Comparison of ENCODE assay signal across 19 cellular contexts in genomic region chr12:124297389-124297788, GRCh38. TPM values are rescaled to one million over a fixed set of nuclear protein-coding genes. Genes with fewer than 3 reads are reported as not detected.
DNase-seq lines count a peak whose midpoint lies in the region; ATAC-seq, FAIRE-seq and TF ChIP-seq lines count a peak whose summit lies in the region.
"Had no signal": no experiment of that assay in that cellular context is flagged by ENCODE, and none has a peak within 500 bp of the region (broad histone marks: within the 10 kb centered on the region; RNA-seq: fewer than 3 reads in every experiment).

No MANE protein-coding gene starts in this region.

- H3K4me3 ChIP-seq in astrocyte (ENCODE audit: insufficient read depth, low read depth, low read length) (no peak overlapping the region), small intestine (ENCODE audit: low read depth in 1 of 2, low read length in 2 of 2) (peak overlapping the region in 1 of 2 donors; percentile 48)

- no peak for ATAC-seq in esophagus mucosa

- peaks cover 14% of the 10 kb centered on the region for H4K20me1 ChIP-seq in astrocyte (ENCODE audit: insufficient read depth, low read length)

- H3K4me3 Mint-ChIP-seq in astrocyte (ENCODE audit: unreplicated experiment), result no peak overlapping the region
- H3K4me3 Mint-ChIP-seq in endothelial cell (ENCODE audit: unreplicated experiment), result peak overlapping the region; percentile 22
- H3K4me3 Mint-ChIP-seq in neural crest cell, result peak overlapping the region; percentile 29
- H3K4me3 Mint-ChIP-seq in activated CD4-positive, alpha-beta T cell treated with anti-CD3 and anti-CD28 coated beads, Interleukin-2, amount 10 ng/mL, durations not matched to agents 24 days and 14 days, result no peak overlapping the region

- FAIRE-seq in astrocyte (lab: Jason Lieb, UNC), result no peak
- FAIRE-seq in small intestine (lab: Jason Lieb, UNC), result no peak
- FAIRE-seq: GM12892 had no signal

- H3K36me3 Mint-ChIP-seq in astrocyte (ENCODE audit: low read depth, unreplicated experiment), result no peaks in the 10 kb centered on the region
- peaks cover 9% of the 10 kb centered on the region for H3K36me3 Mint-ChIP-seq in endothelial cell (ENCODE audit: low read depth, unreplicated experiment)
- H3K36me3 Mint-ChIP-seq in neural crest cell (ENCODE audit: low read depth), result no peaks in the 10 kb centered on the region
- H3K36me3 Mint-ChIP-seq in activated CD4-positive, alpha-beta T cell treated with anti-CD3 and anti-CD28 coated beads, Interleukin-2, amount 10 ng/mL, durations not matched to agents 24 days and 14 days (ENCODE audit: low read depth), result no peaks in the 10 kb centered on the region
- H3K36me3 Mint-ChIP-seq: CD14-positive monocyte had no signal

- H3K9me3 ChIP-seq in astrocyte (ENCODE audit: insufficient read depth, low read depth, low read length), result no peaks in the 10 kb centered on the region
- no peaks in the 10 kb centered on the region for H3K9me3 ChIP-seq in small intestine (ENCODE audit: control insufficient read depth, low read depth)

- H3K27ac ChIP-seq in astrocyte (ENCODE audit: low read depth, low read length) (no peak overlapping the region), small intestine (ENCODE audit: low read depth in 1 of 2, low read length in 1 of 2) (peak overlapping the region; percentile 83 to 91)

- no peak overlapping the region for H3K9ac ChIP-seq in astrocyte (ENCODE audit: low read length)

- TF ChIP-seq CTCF in astrocyte (IDR thresholded peaks at IDR 0.05; ENCODE audit: insufficient read depth, low read depth, low read length) (no peak), endothelial cell (IDR thresholded peaks at IDR 0.05; ENCODE audit: unreplicated experiment) (no peak), neural crest cell (conservative IDR thresholded peaks at IDR 0.05) (no peak), GM20000 (IDR thresholded peaks at IDR 0.05; ENCODE audit: extremely low read depth, missing control alignments) (no peak)

- WGBS in small intestine, 3 donors, result 58 to 73% (median 67%) methylated on average over 4 of the region's 4 CpGs

- intact Hi-C loops in activated CD4-positive, alpha-beta T cell treated with anti-CD3 and anti-CD28 coated beads, Interleukin-2, amount 10 ng/mL, durations not matched to agents 24 days and 14 days (cut with micrococcal nuclease), result no loop called here

- H3K27ac Mint-ChIP-seq in astrocyte (ENCODE audit: unreplicated experiment), result no peak overlapping the region
- no peak overlapping the region for H3K27ac Mint-ChIP-seq in endothelial cell (ENCODE audit: unreplicated experiment)
- H3K27ac Mint-ChIP-seq in neural crest cell (ENCODE audit: unreplicated experiment), result no peak overlapping the region
- H3K27ac Mint-ChIP-seq in activated CD4-positive, alpha-beta T cell treated with anti-CD3 and anti-CD28 coated beads, Interleukin-2, amount 10 ng/mL, durations not matched to agents 24 days and 14 days, result no peak overlapping the region
- H3K27ac Mint-ChIP-seq: CD14-positive monocyte had no signal

- peak overlapping the region; percentile 64 for H3K4me2 ChIP-seq in astrocyte (ENCODE audit: low read length)

- no peak overlapping the region for H2AFZ ChIP-seq in astrocyte (ENCODE audit: low read depth, low read length)

- H3K9me3 Mint-ChIP-seq in astrocyte (ENCODE audit: unreplicated experiment) (peaks cover 6% of the 10 kb centered on the region), endothelial cell (ENCODE audit: unreplicated experiment) (no peaks in the 10 kb centered on the region), neural crest cell (no peaks in the 10 kb centered on the region)
- H3K9me3 Mint-ChIP-seq in activated CD4-positive, alpha-beta T cell treated with anti-CD3 and anti-CD28 coated beads, Interleukin-2, amount 10 ng/mL, durations not matched to agents 24 days and 14 days, result no peaks in the 10 kb centered on the region

- peaks cover 64% of the 10 kb centered on the region for H3K27me3 Mint-ChIP-seq in astrocyte (ENCODE audit: low read depth, unreplicated experiment)
- H3K27me3 Mint-ChIP-seq in endothelial cell (ENCODE audit: unreplicated experiment), result peaks cover 6% of the 10 kb centered on the region
- peaks cover 63% of the 10 kb centered on the region for H3K27me3 Mint-ChIP-seq in neural crest cell (ENCODE audit: low read depth)
- H3K27me3 Mint-ChIP-seq in activated CD4-positive, alpha-beta T cell treated with anti-CD3 and anti-CD28 coated beads, Interleukin-2, amount 10 ng/mL, durations not matched to agents 24 days and 14 days, result peaks cover 25% of the 10 kb centered on the region

- H3K4me1 Mint-ChIP-seq in astrocyte (ENCODE audit: low read depth, unreplicated experiment), result peaks cover 2% of the 10 kb centered on the region
- H3K4me1 Mint-ChIP-seq in endothelial cell (ENCODE audit: unreplicated experiment), result peaks cover 22% of the 10 kb centered on the region
- H3K4me1 Mint-ChIP-seq in neural crest cell, result peaks cover 15% of the 10 kb centered on the region
- H3K4me1 Mint-ChIP-seq in activated CD4-positive, alpha-beta T cell treated with anti-CD3 and anti-CD28 coated beads, Interleukin-2, amount 10 ng/mL, durations not matched to agents 24 days and 14 days, result no peaks in the 10 kb centered on the region

- DNase-seq in astrocyte (ENCODE audit: low read depth) (no peak), endothelial cell (ENCODE audit: low spot score) (no peak), neural crest cell (ENCODE audit: low read depth, low spot score) (no peak), small intestine (no peak), GM20000 (ENCODE audit: low spot score) (no peak)
- DNase-seq in activated CD4-positive, alpha-beta T cell treated with anti-CD3 and anti-CD28 coated beads, Interleukin-2, amount 50 U/mL, for 48 hours, result no peak
- DNase-seq in activated CD4-positive, alpha-beta T cell treated with anti-CD3 and anti-CD28 coated beads, Interleukin-2, amount 10 ng/mL, durations not matched to agents 24 days and 14 days, result no peak
- DNase-seq: ACHN; AML-193; GF-D8; NCI-H187; NCI-H69; NK-92 treated with Interleukin-12 subunit alpha and Interleukin-12 subunit beta, amount 100 ng/mL, for 24 hours; SHP77 treated with DMSO at 0.1 percent for 48 hours had no signal

- peaks cover 35% of the 10 kb centered on the region for H3K27me3 ChIP-seq in astrocyte (ENCODE audit: insufficient read depth, low read length)
- H3K27me3 ChIP-seq in small intestine (ENCODE audit: control insufficient read depth in 2 of 2, insufficient read depth in 2 of 2, low read length in 2 of 2), result peaks cover 0 to 14% of the 10 kb centered on the region in 2 donors

- no peaks in the 10 kb centered on the region for H3K36me3 ChIP-seq in astrocyte (ENCODE audit: insufficient read depth, low read length)
- H3K36me3 ChIP-seq in small intestine (ENCODE audit: control insufficient read depth in 2 of 2, insufficient read depth in 2 of 2, low read length in 2 of 2), result no peaks in the 10 kb centered on the region

- H3K4me1 ChIP-seq in astrocyte (ENCODE audit: insufficient read depth, low read length) (no peaks in the 10 kb centered on the region), small intestine (ENCODE audit: control insufficient read depth in 2 of 2, insufficient read depth in 1 of 2, low read depth in 1 of 2, low read length in 1 of 2) (no peaks in the 10 kb centered on the region)

- H3K79me2 ChIP-seq in astrocyte (ENCODE audit: insufficient read depth, low read length), result no peaks in the 10 kb centered on the region

RNA-seq across cellular contexts. Expression of gene RFLNA, which starts 2.5 kb away (rescaled TPM):
- 1.8 and 2.8 TPM in 2 replicates for total RNA-seq in astrocyte
- 13.3 TPM for total RNA-seq in endothelial cell (ENCODE audit: unreplicated experiment)
- 2.1 and 2.8 TPM in 2 replicates for total RNA-seq in neural crest cell
- polyA plus RNA-seq in small intestine, result 10 to 100 TPM; 15.9 to 36.7 (median 19.9) TPM
- total RNA-seq in activated CD4-positive, alpha-beta T cell treated with anti-CD3 and anti-CD28 coated beads, Interleukin-2, amount 10 ng/mL, durations not matched to agents 24 days and 14 days, result not detected in 2 replicates
- not detected for total RNA-seq in esophagus mucosa
- total RNA-seq: HT1080, OCI-LY7 had no signal
- polyA plus RNA-seq: CD14-positive monocyte had no signal

Comparison
In these comparisons a context has a peak if more than half of its experiments do, and no peak if none do; other contexts are left out.
1. H3K4me3 Mint-ChIP-seq: peak in endothelial cell (single experiment) and neural crest cell (single experiment); none in astrocyte (single experiment) and activated CD4-positive, alpha-beta T cell treated with anti-CD3 and anti-CD28 coated beads, Interleukin-2, amount 10 ng/mL, durations not matched to agents 24 days and 14 days (single experiment).